Comparison of ENCODE assay signal across 8 cellular contexts in the genomic region with DNA sequence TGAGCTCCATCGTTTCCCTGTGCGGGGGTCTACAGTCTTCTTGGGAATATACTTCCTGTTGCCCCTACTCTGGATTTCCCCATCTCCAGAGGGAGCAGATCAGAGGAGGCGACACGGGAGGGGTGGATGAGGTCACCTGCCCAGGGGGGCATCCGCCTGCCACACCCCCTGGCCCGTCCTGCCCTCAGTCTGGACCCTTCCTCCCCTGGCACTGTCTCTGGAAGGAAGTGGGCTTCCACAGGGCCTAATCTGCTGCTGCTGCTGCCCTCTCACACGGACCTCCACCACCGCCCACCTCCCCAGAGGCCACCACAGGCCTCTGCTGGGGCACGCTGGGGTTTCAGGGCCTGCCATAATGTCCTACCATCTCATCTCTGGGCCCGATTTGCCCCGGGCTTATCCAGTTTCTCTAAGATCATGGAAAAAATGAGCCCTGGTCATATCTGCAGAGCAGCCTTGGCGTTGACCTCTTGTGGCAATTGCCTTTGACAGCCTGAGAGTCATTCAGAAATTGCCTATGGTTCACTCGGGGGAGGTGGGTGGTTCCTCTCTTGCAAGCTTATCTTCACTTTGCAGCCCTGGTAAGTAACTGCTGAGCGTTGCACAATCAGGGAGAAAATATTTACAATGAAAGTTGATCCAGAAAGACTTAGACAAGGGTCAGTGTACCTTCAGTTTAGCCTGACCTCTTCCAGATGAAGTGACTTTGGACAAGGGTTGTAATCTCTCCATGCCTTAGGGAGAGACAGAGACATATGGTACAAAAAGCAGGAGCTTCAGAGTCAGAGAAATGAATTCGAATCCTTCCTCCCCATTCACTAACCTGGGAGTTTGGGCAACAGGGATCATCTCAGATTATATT.
DNase-seq lines count a peak whose midpoint lies in the region; ATAC-seq and TF ChIP-seq lines count a peak whose summit lies in the region.

No MANE protein-coding gene starts in this region.

- H2AFZ ChIP-seq in OCI-LY3 (ENCODE audit: low read depth, low read length) (no peak overlapping the region), smooth muscle cell (ENCODE audit: low read depth) (no peak overlapping the region)

- H4K20me1 ChIP-seq in OCI-LY3 (ENCODE audit: insufficient read depth, low read length): no peaks in the 10 kb centered on the region
- H4K20me1 ChIP-seq in smooth muscle cell (ENCODE audit: low read depth): no peaks in the 10 kb centered on the region

- WGBS in smooth muscle cell (ENCODE audit: low lambda C conversion rate): 57% methylated on average over 15 of the region's 15 CpGs

- H3K36me3 Mint-ChIP-seq in CD4-positive, alpha-beta T cell (ENCODE audit: low read depth): no peaks in the 10 kb centered on the region

- no peak for TF ChIP-seq CTCF in OCI-LY3 (IDR thresholded peaks at IDR 0.05; ENCODE audit: low read depth, low read length)
- TF ChIP-seq CTCF in fibroblast of the aortic adventitia (IDR thresholded peaks at IDR 0.05; ENCODE audit: insufficient read depth, low read length): no peak
- no peak for TF ChIP-seq CTCF in smooth muscle cell (IDR thresholded peaks at IDR 0.05; ENCODE audit: borderline replicate concordance, insufficient read depth, poor library complexity, severe bottlenecking)
- no peak for TF ChIP-seq CTCF in CD4-positive, alpha-beta T cell (IDR thresholded peaks at IDR 0.05)

- CTCF ChIA-PET in CD4-positive, alpha-beta T cell (lab: Charles Lee): no interaction called here

- H3K4me1 Mint-ChIP-seq in CD4-positive, alpha-beta T cell (ENCODE audit: low read depth): peaks cover 6% of the 10 kb centered on the region

- H3K9ac ChIP-seq in OCI-LY3 (ENCODE audit: low read length): no peak overlapping the region
- H3K9ac ChIP-seq in smooth muscle cell (ENCODE audit: low read depth): no peak overlapping the region

- H3K27ac Mint-ChIP-seq in CD4-positive, alpha-beta T cell: no peak overlapping the region

- POLR2A ChIA-PET in CD4-positive, alpha-beta T cell (lab: Charles Lee): interaction anchor here (1.0 kb wide), 1 partner anchor 264 kb away, joined by 3 read pairs; no protein-coding TSS in a partner anchor

- DNase-seq in H4 (ENCODE audit: low spot score): peak; percentile 34
- peak; percentile 77 for DNase-seq in fibroblast of the aortic adventitia (ENCODE audit: low read depth)
- DNase-seq in smooth muscle cell (lab: John Stamatoyannopoulos, UW; ENCODE audit: unreplicated experiment): no peak
- no peak for DNase-seq in hypothalamus (lab: John Stamatoyannopoulos, UW)
- no peak for DNase-seq in CD4-positive, alpha-beta T cell

- H3K9me3 ChIP-seq in OCI-LY3 (ENCODE audit: insufficient read depth, low read length) (no peaks in the 10 kb centered on the region), smooth muscle cell (replicated peaks; ENCODE audit: low read depth) (no peaks in the 10 kb centered on the region)
- no peaks in the 10 kb centered on the region for H3K9me3 ChIP-seq in CD4-positive, alpha-beta T cell (ENCODE audit: control insufficient read depth, low read length)

- H3F3A ChIP-seq in smooth muscle cell (ENCODE audit: low read depth): no peaks in the 10 kb centered on the region

- no peak overlapping the region for H3K4me3 ChIP-seq in OCI-LY3 (ENCODE audit: low read length)
- no peak overlapping the region for H3K4me3 ChIP-seq in fibroblast of the aortic adventitia (ENCODE audit: low read depth, low read length)
- no peak overlapping the region for H3K4me3 ChIP-seq in smooth muscle cell

- no peaks in the 10 kb centered on the region for H3K9me3 Mint-ChIP-seq in CD4-positive, alpha-beta T cell

- no peaks in the 10 kb centered on the region for H3K79me2 ChIP-seq in OCI-LY3 (ENCODE audit: low read length)
- H3K79me2 ChIP-seq in smooth muscle cell (ENCODE audit: low read depth): no peaks in the 10 kb centered on the region

- intact Hi-C loops in CD4-positive, alpha-beta T cell (cut with DNase I, micrococcal nuclease): loop anchor here in 1 of 2 experiments (10.0 kb wide), 1 partner anchor 381 kb away; no protein-coding TSS in a partner anchor

- H3K27me3 Mint-ChIP-seq in CD4-positive, alpha-beta T cell: no peaks in the 10 kb centered on the region

- H3K36me3 ChIP-seq in OCI-LY3 (replicated peaks; ENCODE audit: low read depth, low read length): no peaks in the 10 kb centered on the region
- H3K36me3 ChIP-seq in smooth muscle cell (ENCODE audit: low read depth): no peaks in the 10 kb centered on the region

- peak overlapping the region; percentile 2; the same call in 1 of the 2 replicates for H3K4me2 ChIP-seq in OCI-LY3 (ENCODE audit: low read length)
- H3K4me2 ChIP-seq in smooth muscle cell: peak overlapping the region; percentile 6

- H3K27me3 ChIP-seq in OCI-LY3 (ENCODE audit: low read depth, low read length): no peaks in the 10 kb centered on the region
- H3K27me3 ChIP-seq in smooth muscle cell (ENCODE audit: low read depth): no peaks in the 10 kb centered on the region
- no peaks in the 10 kb centered on the region for H3K27me3 ChIP-seq in CD4-positive, alpha-beta T cell (ENCODE audit: control insufficient read depth, insufficient read depth, low read length)

- ATAC-seq in GM19035 (IDR thresholded peaks at IDR 0.05; ENCODE audit: unreplicated experiment): no peak
- ATAC-seq in HG02678 (IDR thresholded peaks at IDR 0.05; ENCODE audit: unreplicated experiment): no peak
- ATAC-seq in CD4-positive, alpha-beta T cell (ENCODE audit: poor library complexity): no peak

- H3K4me3 Mint-ChIP-seq in CD4-positive, alpha-beta T cell: no peak overlapping the region

- peaks cover 40% of the 10 kb centered on the region for H3K4me1 ChIP-seq in OCI-LY3 (ENCODE audit: low read length)
- H3K4me1 ChIP-seq in smooth muscle cell (ENCODE audit: low read depth): no peaks in the 10 kb centered on the region

- no peak overlapping the region for H3K27ac ChIP-seq in OCI-LY3 (ENCODE audit: low read length)
- H3K27ac ChIP-seq in smooth muscle cell (ENCODE audit: low read depth): peak overlapping the region; percentile 5
- no peak overlapping the region for H3K27ac ChIP-seq in CD4-positive, alpha-beta T cell (ENCODE audit: low read depth, low read length)

Comparison
In these comparisons a context has a peak if more than half of its experiments do, and no peak if none do; other contexts are left out.
1. DNase-seq: peak in H4 (single experiment) and fibroblast of the aortic adventitia (single experiment); none in smooth muscle cell (single experiment), hypothalamus (0 of 51) and CD4-positive, alpha-beta T cell (0 of 10).